In genomic region chr12:7498832-7499231, GRCh38 we compare ENCODE assay signal across 10 cellular contexts. TPM values are rescaled to one million over a fixed set of nuclear protein-coding genes. Genes with fewer than 3 reads are reported as not detected.
DNase-seq lines count a peak whose midpoint lies in the region; ATAC-seq, FAIRE-seq and TF ChIP-seq lines count a peak whose summit lies in the region.
"Had no signal": no experiment of that assay in that cellular context is flagged by ENCODE, and none has a peak within 500 bp of the region (broad histone marks: within the 10 kb centered on the region; RNA-seq: fewer than 3 reads in every experiment).

No MANE protein-coding gene starts in this region.

- H3K9ac ChIP-seq in BLaER1 treated with 17β-estradiol and CSF1 and Interleukin-3, amounts not matched to agents 10 nM and 100 nM, result peak overlapping the region in 6 of 11 experiments; percentile 33 to 86 (median 68); a peak in 11 of 22 replicates

- ATAC-seq in pancreas, result peak in 3 of 4 donors; percentile 44 to 75 (median 75)
- ATAC-seq in GM18868 (IDR thresholded peaks at IDR 0.05; ENCODE audit: unreplicated experiment), result no peak
- no peak for ATAC-seq in HG03159 (IDR thresholded peaks at IDR 0.05; ENCODE audit: unreplicated experiment)

- intact Hi-C loops in pancreas (cut with DNase I), result no loop called here

- H3K4me3 ChIP-seq in BLaER1 treated with 17β-estradiol and CSF1 and Interleukin-3, amounts not matched to agents 10 nM and 100 nM, result peak overlapping the region in 3 of 10 experiments; percentile 13 to 57 (median 57); a peak in 5 of 20 replicates
- H3K4me3 ChIP-seq in fibroblast of pulmonary artery (replicated peaks; ENCODE audit: low read depth, low read length) (no peak overlapping the region), pancreas (no peak overlapping the region)

- H3K4me1 ChIP-seq in BLaER1 treated with 17β-estradiol and CSF1 and Interleukin-3, amounts not matched to agents 10 nM and 100 nM, result peaks cover 7 to 67% (median 39%) of the 10 kb centered on the region in 10 experiments; a peak in 17 of 20 replicates
- no peaks in the 10 kb centered on the region for H3K4me1 ChIP-seq in pancreas

- DNase-seq in RPMI7951 (ENCODE audit: low read depth) (peak; percentile 82), fibroblast of pulmonary artery (ENCODE audit: low read depth) (peak; percentile 37), pancreas (no peak), NCI-H526 treated with DMSO at 0.1 percent for 48 hours (lab: John Stamatoyannopoulos, UW) (no peak)
- no peak for DNase-seq in activated naive CD4-positive, alpha-beta T cell (lab: John Stamatoyannopoulos, UW)
- DNase-seq: COR-L47, NCI-H1105 had no signal

- H3K27ac ChIP-seq in BLaER1 treated with 17β-estradiol and CSF1 and Interleukin-3, amounts not matched to agents 10 nM and 100 nM, result peak overlapping the region in 9 of 11 experiments; percentile 10 to 96 (median 80); a peak in 18 of 22 replicates
- no peak overlapping the region for H3K27ac ChIP-seq in pancreas

- H3K36me3 ChIP-seq in BLaER1 treated with 17β-estradiol and CSF1 and Interleukin-3, amounts not matched to agents 10 nM and 100 nM, result peaks cover 0 to 88% (median 0%) of the 10 kb centered on the region in 11 experiments; a peak in 6 of 22 replicates
- no peaks in the 10 kb centered on the region for H3K36me3 ChIP-seq in pancreas

- H3K4me2 ChIP-seq in BLaER1 treated with 17β-estradiol and CSF1 and Interleukin-3, amounts not matched to agents 10 nM and 100 nM, result peak overlapping the region in 9 of 11 experiments; percentile 9 to 82 (median 74); a peak in 17 of 22 replicates

- no peaks in the 10 kb centered on the region for H3K27me3 ChIP-seq in BLaER1 treated with 17β-estradiol and CSF1 and Interleukin-3, amounts not matched to agents 10 nM and 100 nM
- H3K27me3 ChIP-seq in pancreas, result peaks cover 0 to 4% (median 0%) of the 10 kb centered on the region in 4 donors

- WGBS in pancreas, 2 donors, result 58 to 61% methylated on average over 4 of the region's 4 CpGs

- peaks cover 0 to 7% (median 0%) of the 10 kb centered on the region in 11 experiments; a peak in 1 of 22 replicates for H4K20me1 ChIP-seq in BLaER1 treated with 17β-estradiol and CSF1 and Interleukin-3, amounts not matched to agents 10 nM and 100 nM

- H3K9me3 ChIP-seq in BLaER1 treated with 17β-estradiol and CSF1 and Interleukin-3, amounts not matched to agents 10 nM and 100 nM (replicated peaks in 1 of 11), result peaks cover 0 to 67% (median 0%) of the 10 kb centered on the region in 11 experiments; a peak in 8 of 22 replicates
- no peaks in the 10 kb centered on the region for H3K9me3 ChIP-seq in pancreas

- no peak for TF ChIP-seq CTCF in fibroblast of pulmonary artery (IDR thresholded peaks at IDR 0.05; ENCODE audit: low read length, missing control alignments)
- TF ChIP-seq CTCF in pancreas (IDR thresholded peaks at IDR 0.05), result no peak

- FAIRE-seq in pancreas (lab: Jason Lieb, UNC), result no peak

RNA-seq across cellular contexts. Expression of gene CD163, which starts 4.7 kb away (rescaled TPM):
- total RNA-seq in RPMI7951 (2014; rRNA removed; shearing (Covaris generic)), result not detected in 2 replicates
- 10 to 100 TPM in 4 of 6 donors, 1 to 10 TPM in 2; 5.3 to 77.0 (median 18.5) TPM for total RNA-seq in pancreas
- polyA plus RNA-seq in pancreas, result 1 to 10 TPM; 4.7 to 8.5 TPM

RNA-seq across cellular contexts. Expression of gene CD163L1, which starts 54.9 kb away (rescaled TPM):
- 14.3 and 15.9 TPM in 2 replicates for total RNA-seq in RPMI7951 (2014; rRNA removed; shearing (Covaris generic))
- total RNA-seq in pancreas, result 1 to 10 TPM in 5 of 6 donors, under 1 TPM in 1; 0.43 to 3.8 (median 1.2) TPM
- 1 to 10 TPM in 1 of 2 donors, under 1 TPM in 1; 0.54 to 1.6 TPM for polyA plus RNA-seq in pancreas

Comparison
In these comparisons a context has a peak if more than half of its experiments do, and no peak if none do; other contexts are left out.
1. H3K27ac ChIP-seq: peak in BLaER1 treated with 17β-estradiol and CSF1 and Interleukin-3, amounts not matched to agents 10 nM and 100 nM (9 of 11); none in pancreas (0 of 4).
2. DNase-seq: peak in RPMI7951 (single experiment) and fibroblast of pulmonary artery (single experiment); none in pancreas (0 of 6), NCI-H526 treated with DMSO at 0.1 percent for 48 hours (single experiment) and activated naive CD4-positive, alpha-beta T cell (0 of 4).
3. ATAC-seq: peak in pancreas (3 of 4); none in GM18868 (single experiment) and HG03159 (single experiment).